In genomic region chr13:102869948-102870676, GRCh38 we compare ENCODE assay signal across 8 cellular contexts. TPM values are rescaled to one million over a fixed set of nuclear protein-coding genes. Genes with fewer than 3 reads are reported as not detected.
DNase-seq lines count a peak whose midpoint lies in the region; ATAC-seq and TF ChIP-seq lines count a peak whose summit lies in the region.

No MANE protein-coding gene starts in this region.

- no peaks in the 10 kb centered on the region for H3K9me3 Mint-ChIP-seq in activated CD8-positive, alpha-beta T cell treated with anti-CD3 and anti-CD28 coated beads for 36 hours
- H3K9me3 Mint-ChIP-seq in progenitor cell of endocrine pancreas (ENCODE audit: low read depth) = no peaks in the 10 kb centered on the region

- H3K27ac Mint-ChIP-seq in activated CD8-positive, alpha-beta T cell treated with anti-CD3 and anti-CD28 coated beads for 36 hours = peak overlapping the region; percentile 69
- H3K27ac Mint-ChIP-seq in progenitor cell of endocrine pancreas = peak overlapping the region; percentile 37

- intact Hi-C loops in activated CD8-positive, alpha-beta T cell treated with anti-CD3 and anti-CD28 coated beads for 36 hours (cut with micrococcal nuclease) = no loop called here

- peak; percentile 63 for DNase-seq in SIG-M5 treated with dmso at 0.1 percent for 504 hours (lab: John Stamatoyannopoulos, UW; ENCODE audit: unreplicated experiment)
- no peak for DNase-seq in SIG-M5 (lab: John Stamatoyannopoulos, UW)
- no peak for DNase-seq in activated CD8-positive, alpha-beta T cell treated with anti-CD3 and anti-CD28 coated beads for 36 hours
- DNase-seq in progenitor cell of endocrine pancreas (ENCODE audit: low spot score, unreplicated experiment) = no peak
- DNase-seq in cortex of kidney (lab: John Stamatoyannopoulos, UW) = no peak
- DNase-seq in NOMO-1 treated with dmso at 0.1 percent for 144 hours (lab: John Stamatoyannopoulos, UW; ENCODE audit: unreplicated experiment) = no peak
- no peak for DNase-seq in NCI-H510A treated with DMSO at 0.1 percent for 48 hours (lab: John Stamatoyannopoulos, UW)

- TF ChIP-seq CTCF in activated CD8-positive, alpha-beta T cell treated with anti-CD3 and anti-CD28 coated beads for 36 hours (IDR thresholded peaks at IDR 0.05) = no peak
- no peak for TF ChIP-seq CTCF in progenitor cell of endocrine pancreas (IDR thresholded peaks at IDR 0.05; ENCODE audit: unreplicated experiment)

- H3K36me3 Mint-ChIP-seq in activated CD8-positive, alpha-beta T cell treated with anti-CD3 and anti-CD28 coated beads for 36 hours (ENCODE audit: low read depth) = peaks cover 40% of the 10 kb centered on the region
- peaks cover 26% of the 10 kb centered on the region for H3K36me3 Mint-ChIP-seq in progenitor cell of endocrine pancreas (ENCODE audit: insufficient read depth)

- peak; percentile 25 for ATAC-seq in HG02798 (IDR thresholded peaks at IDR 0.05; ENCODE audit: poor library complexity, unreplicated experiment)
- peak; percentile 24 for ATAC-seq in activated CD8-positive, alpha-beta T cell treated with anti-CD3 and anti-CD28 coated beads for 36 hours

- H3K4me3 Mint-ChIP-seq in activated CD8-positive, alpha-beta T cell treated with anti-CD3 and anti-CD28 coated beads for 36 hours = no peak overlapping the region
- no peak overlapping the region for H3K4me3 Mint-ChIP-seq in progenitor cell of endocrine pancreas (ENCODE audit: low read depth)

- CTCF ChIA-PET in activated CD8-positive, alpha-beta T cell treated with anti-CD3 and anti-CD28 coated beads for 36 hours (lab: Charles Lee) = interaction anchor here (0.6 to 2.2 kb wide), 39 partner anchors 8 to 293 kb away, joined by 3 to 39 read pairs (median 5); partner anchors contain the start of gene ERCC5

- H3K27me3 Mint-ChIP-seq in activated CD8-positive, alpha-beta T cell treated with anti-CD3 and anti-CD28 coated beads for 36 hours = no peaks in the 10 kb centered on the region
- H3K27me3 Mint-ChIP-seq in progenitor cell of endocrine pancreas = no peaks in the 10 kb centered on the region

- POLR2A ChIA-PET in activated CD8-positive, alpha-beta T cell treated with anti-CD3 and anti-CD28 coated beads for 36 hours (lab: Charles Lee) = interaction anchor here (1.3 kb wide), 1 partner anchor 25 kb away, joined by 3 read pairs; no protein-coding TSS in a partner anchor

- H3K4me1 Mint-ChIP-seq in activated CD8-positive, alpha-beta T cell treated with anti-CD3 and anti-CD28 coated beads for 36 hours (ENCODE audit: low read depth) = peaks cover 35% of the 10 kb centered on the region
- H3K4me1 Mint-ChIP-seq in progenitor cell of endocrine pancreas (ENCODE audit: low read depth) = no peaks in the 10 kb centered on the region

RNA-seq across cellular contexts. Expression of gene ERCC5, which starts 24.3 kb away (rescaled TPM):
- total RNA-seq in activated CD8-positive, alpha-beta T cell treated with anti-CD3 and anti-CD28 coated beads for 36 hours = 10 to 100 TPM; 59.4 to 66.5 TPM
- 48.1 and 49.6 TPM in 2 replicates for total RNA-seq in progenitor cell of endocrine pancreas
